1 cellular context compared by ENCODE assay signal in the genomic region with DNA sequence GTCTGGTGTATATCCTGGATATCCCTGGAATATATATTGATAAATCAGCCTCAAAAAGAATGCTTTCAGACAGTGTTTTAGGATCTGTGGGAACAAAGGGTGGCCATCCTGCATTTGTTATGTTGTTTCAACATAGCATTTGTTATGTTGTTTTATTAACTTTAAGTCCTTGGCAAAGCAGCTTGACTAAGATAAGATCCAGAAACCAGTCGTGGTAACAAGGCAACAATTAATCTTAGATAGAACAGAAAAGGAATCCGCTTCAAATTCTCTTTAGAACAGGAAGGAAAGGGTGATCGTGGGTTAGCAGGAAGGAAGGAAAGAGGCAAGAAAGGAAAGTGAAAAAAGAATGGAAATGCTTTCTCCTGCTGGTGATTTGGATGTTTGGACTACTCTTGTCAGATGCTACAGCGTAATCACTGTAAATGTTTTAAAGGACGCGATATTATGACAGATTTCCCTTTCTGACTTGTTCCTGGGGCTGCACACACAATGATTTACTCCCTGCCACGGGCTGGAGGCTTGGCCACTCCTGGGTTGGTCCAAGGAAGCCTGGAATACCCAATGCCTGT.
TF ChIP-seq lines count a peak whose summit lies in the region.

No MANE protein-coding gene starts in this region.

TF ChIP-seq in H1, 55 proteins besides CTCF, POLR2A, EP300 and RAD21 (continued from another document):
- TF ChIP-seq, protein P1, sequence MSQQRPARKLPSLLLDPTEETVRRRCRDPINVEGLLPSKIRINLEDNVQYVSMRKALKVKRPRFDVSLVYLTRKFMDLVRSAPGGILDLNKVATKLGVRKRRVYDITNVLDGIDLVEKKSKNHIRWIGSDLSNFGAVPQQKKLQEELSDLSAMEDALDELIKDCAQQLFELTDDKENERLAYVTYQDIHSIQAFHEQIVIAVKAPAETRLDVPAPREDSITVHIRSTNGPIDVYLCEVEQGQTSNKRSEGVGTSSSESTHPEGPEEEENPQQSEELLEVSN (IDR thresholded peaks at IDR 0.05), result no peak
- TF ChIP-seq EZH2 (IDR thresholded peaks at IDR 0.05; ENCODE audit: low read depth, low read length, severe bottlenecking) (no peak), CEBPB (IDR thresholded peaks at IDR 0.05; ENCODE audit: low read depth, low read length) (no peak)
